Comparison of ENCODE assay signal across 1 cellular context in genomic region chr5:81850932-81851331, GRCh38.
TF ChIP-seq lines count a peak whose summit lies in the region.

No MANE protein-coding gene starts in this region.

TF ChIP-seq in neural cell, 6 proteins besides CTCF, POLR2A, EP300 and RAD21 (continued from another document):
- TF ChIP-seq REST (IDR thresholded peaks at IDR 0.05; ENCODE audit: borderline replicate concordance) (no peak), TAF1 (IDR thresholded peaks at IDR 0.05; ENCODE audit: low read depth) (no peak)
